Comparison of ENCODE assay signal across 1 cellular context in genomic region chr12:25250744-25251730, GRCh38.
TF ChIP-seq lines count a peak whose summit lies in the region.

KRAS (minus strand) TSS chr12:25250929.

TF ChIP-seq in HepG2, 621 proteins besides CTCF, POLR2A, EP300 and RAD21 (continued from another document and continues in another):
- 0 out of 2 replicates have a peak, but pooled peaks have one; percentile 53 for TF ChIP-seq ZHX1 (CRISPR knock-in tag; IDR thresholded peaks at IDR 0.05; ENCODE audit: low read depth)
- TF ChIP-seq ZNF788 (CRISPR knock-in tag; IDR thresholded peaks at IDR 0.05; ENCODE audit: borderline replicate concordance): peak; percentile 85; the same call in 1 of the 2 replicates
- TF ChIP-seq ZNF747 (CRISPR knock-in tag; IDR thresholded peaks at IDR 0.05; ENCODE audit: borderline replicate concordance): no peak; the same call in 1 of the 2 replicates
- no peak for TF ChIP-seq BRCA1 (CRISPR knock-in tag; IDR thresholded peaks at IDR 0.05)
- no peak for TF ChIP-seq ZBTB33 (CRISPR knock-in tag; IDR thresholded peaks at IDR 0.05)
- TF ChIP-seq MTA1 (CRISPR knock-in tag; IDR thresholded peaks at IDR 0.05; ENCODE audit: borderline replicate concordance): 0 out of 2 replicates have a peak, but pooled peaks have one; percentile 27
- TF ChIP-seq UBTF (CRISPR knock-in tag; IDR thresholded peaks at IDR 0.05): peak; percentile 67
- TF ChIP-seq AGO1 (IDR thresholded peaks at IDR 0.05; ENCODE audit: low read depth, low read length, poor library complexity, severe bottlenecking): no peak
- no peak for TF ChIP-seq SOX6 (IDR thresholded peaks at IDR 0.05)
- TF ChIP-seq SOX6 (CRISPR knock-in tag; IDR thresholded peaks at IDR 0.05): no peak
- TF ChIP-seq PATZ1 (CRISPR knock-in tag; IDR thresholded peaks at IDR 0.05): peak; percentile 87
- no peak for TF ChIP-seq MIER2 (CRISPR knock-in tag; IDR thresholded peaks at IDR 0.05)
- TF ChIP-seq ZNF503 (CRISPR knock-in tag; IDR thresholded peaks at IDR 0.05): no peak; the same call in 1 of the 2 replicates
- TF ChIP-seq GATAD2A (CRISPR knock-in tag; IDR thresholded peaks at IDR 0.05): peak; percentile 47; the same call in 1 of the 2 replicates
- TF ChIP-seq ZNF816 (CRISPR knock-in tag; IDR thresholded peaks at IDR 0.05; ENCODE audit: borderline replicate concordance): no peak
- TF ChIP-seq ARHGAP35 (CRISPR knock-in tag; IDR thresholded peaks at IDR 0.05; ENCODE audit: borderline replicate concordance): no peak
- TF ChIP-seq NR2F6 (IDR thresholded peaks at IDR 0.05): no peak
- TF ChIP-seq NR2F6 (CRISPR knock-in tag; IDR thresholded peaks at IDR 0.05): 0 out of 2 replicates have a peak, but pooled peaks have one; percentile 20
- no peak for TF ChIP-seq RELA (CRISPR knock-in tag; IDR thresholded peaks at IDR 0.05)
- peak; percentile 34; the same call in 1 of the 2 replicates for TF ChIP-seq HNF1B (CRISPR knock-in tag; IDR thresholded peaks at IDR 0.05)
- no peak for TF ChIP-seq THAP8 (CRISPR knock-in tag; IDR thresholded peaks at IDR 0.05; ENCODE audit: borderline replicate concordance)
- TF ChIP-seq ONECUT2 (CRISPR knock-in tag; IDR thresholded peaks at IDR 0.05): no peak
- 0 out of 2 replicates have a peak, but pooled peaks have one; percentile 30 for TF ChIP-seq ZNF709 (CRISPR knock-in tag; IDR thresholded peaks at IDR 0.05)
- TF ChIP-seq ZNF883 (CRISPR knock-in tag; IDR thresholded peaks at IDR 0.05; ENCODE audit: not compliant biosample characterization): no peak
- TF ChIP-seq HINFP (CRISPR knock-in tag; IDR thresholded peaks at IDR 0.05; ENCODE audit: low read depth): no peak
- no peak for TF ChIP-seq WIZ (CRISPR knock-in tag; IDR thresholded peaks at IDR 0.05)
- no peak for TF ChIP-seq SP140L (CRISPR knock-in tag; IDR thresholded peaks at IDR 0.05; ENCODE audit: borderline replicate concordance)
- TF ChIP-seq ZKSCAN8 (CRISPR knock-in tag; IDR thresholded peaks at IDR 0.05; ENCODE audit: borderline replicate concordance): 0 out of 2 replicates have a peak, but pooled peaks have one; percentile 32
- no peak for TF ChIP-seq ZBTB40 (IDR thresholded peaks at IDR 0.05)
- TF ChIP-seq ZBTB40 (CRISPR knock-in tag; IDR thresholded peaks at IDR 0.05): 0 out of 2 replicates have a peak, but pooled peaks have one; percentile 16
- peak; percentile 35; the same call in 1 of the 2 replicates for TF ChIP-seq BCL6 (CRISPR knock-in tag; IDR thresholded peaks at IDR 0.05)
